8 cellular contexts compared by ENCODE assay signal in the genomic region with DNA sequence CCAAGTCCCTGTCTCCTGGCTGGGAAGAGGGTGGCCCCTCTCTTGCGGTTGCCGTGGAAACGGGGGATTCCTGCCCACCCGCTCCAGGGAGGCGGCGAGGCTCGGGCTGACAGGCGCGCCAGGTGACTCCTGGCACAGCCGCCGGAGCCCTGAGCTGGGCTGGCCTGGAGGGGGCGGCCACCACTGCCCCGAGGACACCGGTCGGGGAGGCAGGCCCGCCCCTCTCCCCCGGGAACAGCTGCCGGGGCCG.
DNase-seq lines count a peak whose midpoint lies in the region; ATAC-seq and TF ChIP-seq lines count a peak whose summit lies in the region.

No MANE protein-coding gene starts in this region.

- H3K27ac Mint-ChIP-seq in activated CD4-positive, alpha-beta T cell treated with anti-CD3 and anti-CD28 coated beads for 36 hours = peak overlapping the region; percentile 55
- H3K27ac Mint-ChIP-seq in T-helper 2 cell treated with Interferon-gamma antibody and Interleukin-4, amounts not matched to agents 5 μg/mL and 100 μg/mL, for 36 hours = peak overlapping the region; percentile 49

- H3K27me3 ChIP-seq in gastroesophageal sphincter (no peaks in the 10 kb centered on the region), psoas muscle (ENCODE audit: insufficient read depth in 3 of 3, low read length in 2 of 3) (peaks cover 0 to 4% (median 0%) of the 10 kb centered on the region in 3 donors)

- CTCF ChIA-PET in activated CD4-positive, alpha-beta T cell treated with anti-CD3 and anti-CD28 coated beads for 36 hours (lab: Charles Lee) = interaction anchor here (0.6 to 1.1 kb wide), 5 partner anchors 10 to 859 kb away, joined by 3 to 4 read pairs (median 3); no protein-coding TSS in a partner anchor

- no peak for TF ChIP-seq EP300 in gastroesophageal sphincter (IDR thresholded peaks at IDR 0.05)

- peak overlapping the region; percentile 82 to 97 (median 92) for H3K27ac ChIP-seq in gastroesophageal sphincter
- H3K27ac ChIP-seq in psoas muscle = peak overlapping the region; percentile 70

- H3K9me3 ChIP-seq in gastroesophageal sphincter (no peaks in the 10 kb centered on the region), psoas muscle (no peaks in the 10 kb centered on the region)

- ATAC-seq in activated CD4-positive, alpha-beta T cell treated with anti-CD3 and anti-CD28 coated beads for 36 hours = no peak
- ATAC-seq in gastroesophageal sphincter (no peak), psoas muscle (peak; percentile 2 to 43 (median 16))

- no peak for TF ChIP-seq POLR2A in gastroesophageal sphincter (IDR thresholded peaks at IDR 0.05)

- no peaks in the 10 kb centered on the region for H3K36me3 ChIP-seq in gastroesophageal sphincter
- H3K36me3 ChIP-seq in psoas muscle (ENCODE audit: insufficient read depth in 1 of 2, low read depth in 1 of 2) = no peaks in the 10 kb centered on the region

- intact Hi-C loops in activated CD4-positive, alpha-beta T cell treated with anti-CD3 and anti-CD28 coated beads for 36 hours (cut with DNase I, micrococcal nuclease) = loop anchor here in 1 of 2 experiments (2.0 to 5.0 kb wide), 2 partner anchors 72 to 519 kb away; partner anchors contain the start of gene SLC43A2
- intact Hi-C loops in psoas muscle (cut with DNase I) = no loop called here

- POLR2A ChIA-PET in activated CD4-positive, alpha-beta T cell treated with anti-CD3 and anti-CD28 coated beads for 36 hours (lab: Charles Lee) = no interaction called here

- peaks cover 7% of the 10 kb centered on the region for H3K36me3 Mint-ChIP-seq in activated CD4-positive, alpha-beta T cell treated with anti-CD3 and anti-CD28 coated beads for 36 hours (ENCODE audit: low read depth)
- H3K36me3 Mint-ChIP-seq in T-helper 2 cell treated with Interferon-gamma antibody and Interleukin-4, amounts not matched to agents 5 μg/mL and 100 μg/mL, for 36 hours (ENCODE audit: low read depth) = peaks cover 15% of the 10 kb centered on the region

- H3K4me3 Mint-ChIP-seq in activated CD4-positive, alpha-beta T cell treated with anti-CD3 and anti-CD28 coated beads for 36 hours = peak overlapping the region; percentile 79
- H3K4me3 Mint-ChIP-seq in T-helper 2 cell treated with Interferon-gamma antibody and Interleukin-4, amounts not matched to agents 5 μg/mL and 100 μg/mL, for 36 hours = peak overlapping the region; percentile 82

- H3K4me1 ChIP-seq in gastroesophageal sphincter (peaks cover 8 to 87% (median 65%) of the 10 kb centered on the region in 3 donors), psoas muscle (peaks cover 54% of the 10 kb centered on the region)

- WGBS in gastroesophageal sphincter (ENCODE audit: low coverage in 1 of 2), 2 donors = no CpG with 5 or more reads among the region's 19 CpGs
- WGBS in psoas muscle, 3 donors = 0 to 2% (median 1%) methylated on average over 15 to 19 of the region's 19 CpGs

- H3K27me3 Mint-ChIP-seq in activated CD4-positive, alpha-beta T cell treated with anti-CD3 and anti-CD28 coated beads for 36 hours = no peaks in the 10 kb centered on the region
- H3K27me3 Mint-ChIP-seq in T-helper 2 cell treated with Interferon-gamma antibody and Interleukin-4, amounts not matched to agents 5 μg/mL and 100 μg/mL, for 36 hours (ENCODE audit: low read depth) = no peaks in the 10 kb centered on the region

- no peaks in the 10 kb centered on the region for H3K9me3 Mint-ChIP-seq in activated CD4-positive, alpha-beta T cell treated with anti-CD3 and anti-CD28 coated beads for 36 hours (ENCODE audit: low read depth)
- H3K9me3 Mint-ChIP-seq in T-helper 2 cell treated with Interferon-gamma antibody and Interleukin-4, amounts not matched to agents 5 μg/mL and 100 μg/mL, for 36 hours = no peaks in the 10 kb centered on the region

- peaks cover 36% of the 10 kb centered on the region for H3K4me1 Mint-ChIP-seq in activated CD4-positive, alpha-beta T cell treated with anti-CD3 and anti-CD28 coated beads for 36 hours
- H3K4me1 Mint-ChIP-seq in T-helper 2 cell treated with Interferon-gamma antibody and Interleukin-4, amounts not matched to agents 5 μg/mL and 100 μg/mL, for 36 hours (ENCODE audit: low read depth) = peaks cover 31% of the 10 kb centered on the region

- H3K4me3 ChIP-seq in gastroesophageal sphincter (peak overlapping the region; percentile 75 to 84), psoas muscle (peak overlapping the region; percentile 79)

- TF ChIP-seq CTCF in gastroesophageal sphincter (IDR thresholded peaks at IDR 0.05) (no peak), psoas muscle (IDR thresholded peaks at IDR 0.05) (no peak)

- DNase-seq in activated CD4-positive, alpha-beta T cell treated with anti-CD3 and anti-CD28 coated beads for 36 hours = no peak
- no peak for DNase-seq in activated CD4-positive, alpha-beta T cell treated with anti-CD3 and anti-CD28 coated beads, Interleukin-2, amount 50 U/mL, for 1 hour
- DNase-seq in T-helper 2 cell treated with Interferon-gamma antibody and Interleukin-4, amounts not matched to agents 5 μg/mL and 100 μg/mL, for 36 hours (ENCODE audit: low spot score) = no peak
- no peak for DNase-seq in psoas muscle
- no peak for DNase-seq in GM03348 (ENCODE audit: low spot score)
- no peak for DNase-seq in HPDE6-E6E7 (ENCODE audit: extremely low spot score)
- DNase-seq in activated CD4-positive, alpha-beta T cell treated with anti-CD3 and anti-CD28 coated beads, Interleukin-2, amount 50 U/mL, for 48 hours = no peak

Comparison
In these comparisons a context has a peak if more than half of its experiments do, and no peak if none do; other contexts are left out.
1. ATAC-seq: peak in psoas muscle (4 of 4); none in activated CD4-positive, alpha-beta T cell treated with anti-CD3 and anti-CD28 coated beads for 36 hours (single experiment) and gastroesophageal sphincter (single experiment).